ENCODE assay signal across 20 cellular contexts in genomic region chr1:1621682-1622577, GRCh38. TPM values are rescaled to one million over a fixed set of nuclear protein-coding genes. Genes with fewer than 3 reads are reported as not detected.
DNase-seq lines count a peak whose midpoint lies in the region; ATAC-seq, FAIRE-seq and TF ChIP-seq lines count a peak whose summit lies in the region.
"Had no signal": no experiment of that assay in that cellular context is flagged by ENCODE, and none has a peak within 500 bp of the region (broad histone marks: within the 10 kb centered on the region; RNA-seq: fewer than 3 reads in every experiment).

No MANE protein-coding gene starts in this region.

- TF ChIP-seq CTCF in left ventricle myocardium inferior (IDR thresholded peaks at IDR 0.05; ENCODE audit: borderline replicate concordance) (no peak), heart right ventricle (IDR thresholded peaks at IDR 0.05) (no peak), HepG2 (CRISPR knock-in tag; IDR thresholded peaks at IDR 0.05) (no peak)

- H3K4me3 ChIP-seq in left ventricle myocardium inferior (no peak overlapping the region), heart right ventricle (no peak overlapping the region), HepG2 (replicated peaks in 1 of 3; ENCODE audit: insufficient read depth in 1 of 3, low read depth in 2 of 3, low read length in 3 of 3) (no peak overlapping the region), HAP-1 (no peak overlapping the region)
- H3K4me3 ChIP-seq: suprapubic skin had no signal

- in situ Hi-C loops in HepG2 (cut with HindIII; ENCODE audit: extremely low pct_ligation_motif_present, low pct_unique_long_range_greater_than_20kb) (no loop called here), HAP-1 (cut with MboI; ENCODE audit: low sequenced_read_pairs) (no loop called here)

- no peaks in the 10 kb centered on the region for H4K20me1 ChIP-seq in HepG2 (ENCODE audit: insufficient read depth, low read length)

- H3K4me1 ChIP-seq in left ventricle myocardium inferior (peaks cover 66% of the 10 kb centered on the region), heart right ventricle (peaks cover 6 to 61% (median 26%) of the 10 kb centered on the region in 9 donors), HepG2 (ENCODE audit: insufficient read depth, low read length) (peaks cover 9% of the 10 kb centered on the region), HAP-1 (no peaks in the 10 kb centered on the region; the same call in 1 of the 2 replicates)

- no peak for FAIRE-seq in HepG2 (lab: Jason Lieb, UNC)

- TF ChIP-seq POLR2A in HepG2 (IDR thresholded peaks at IDR 0.05; ENCODE audit: insufficient read depth in 1 of 2, low read depth in 2 of 2, low read length in 2 of 2): no peak

- TF ChIP-seq EP300 in HepG2 (IDR thresholded peaks at IDR 0.05; ENCODE audit: low read depth in 2 of 2, low read length in 2 of 2) (no peak), HepG2 (CRISPR knock-in tag; IDR thresholded peaks at IDR 0.05; ENCODE audit: borderline replicate concordance) (no peak)

- intact Hi-C loops in left ventricle myocardium inferior (cut with micrococcal nuclease) (no loop called here), heart right ventricle (cut with DNase I) (no loop called here), HepG2 (cut with micrococcal nuclease; ENCODE audit: unreplicated experiment) (no loop called here)

- no peak for DNase-seq in left ventricle myocardium inferior
- DNase-seq in heart right ventricle: no peak
- DNase-seq in astrocyte of the hippocampus (ENCODE audit: low read depth, low spot score): peak; percentile 87
- DNase-seq in HepG2 (ENCODE audit: low spot score): no peak
- no peak for DNase-seq in stimulated activated effector memory CD8-positive, alpha-beta T cell treated with anti-CD3 and anti-CD28 coated beads, Interleukin-12 subunit alpha, Interleukin-12 subunit beta, amount 100 ng/mL, for 72 hours (ENCODE audit: low spot score in 2 of 2)
- no peak for DNase-seq in HAP-1 (ENCODE audit: low spot score in 2 of 2)
- DNase-seq in NCI-H1048 (lab: John Stamatoyannopoulos, UW): no peak
- DNase-seq: activated CD4-positive, alpha-beta T cell treated with anti-CD3 and anti-CD28 coated beads, Interleukin-2, amount 50 U/mL, for 48 hours; activated gamma-delta T cell treated with Interleukin-2 at 50 U/mL for 16 hours; activated T-cell treated with anti-CD3 and anti-CD28 coated beads for 4 hours; Caco-2; DND-41; erythroblast; midbrain; NCI-H1694 treated with DMSO at 0.1 percent for 48 hours; stimulated activated CD8-positive, alpha-beta memory T cell treated with anti-CD3 and anti-CD28 coated beads, Interleukin-4, amount 100 ng/mL, for 48 hours had no signal

- H3K9me3 ChIP-seq in left ventricle myocardium inferior (replicated peaks) (no peaks in the 10 kb centered on the region), heart right ventricle (no peaks in the 10 kb centered on the region), HepG2 (ENCODE audit: low read length) (no peaks in the 10 kb centered on the region), HAP-1 (no peaks in the 10 kb centered on the region)
- H3K9me3 ChIP-seq: Caco-2, suprapubic skin had no signal

- H3K4me2 ChIP-seq in HepG2 (ENCODE audit: low read depth, low read length): no peak overlapping the region

- POLR2A ChIA-PET in HepG2 (lab: Yijun Ruan, JAX): no interaction called here

- H3K9me3 Mint-ChIP-seq in stimulated activated effector memory CD8-positive, alpha-beta T cell treated with anti-CD3 and anti-CD28 coated beads, Interleukin-12 subunit alpha, Interleukin-12 subunit beta, amount 100 ng/mL, for 72 hours: no peaks in the 10 kb centered on the region
- H3K9me3 Mint-ChIP-seq: WTC11 had no signal

- no peak overlapping the region for H3K4me3 Mint-ChIP-seq in stimulated activated effector memory CD8-positive, alpha-beta T cell treated with anti-CD3 and anti-CD28 coated beads, Interleukin-12 subunit alpha, Interleukin-12 subunit beta, amount 100 ng/mL, for 72 hours
- H3K4me3 Mint-ChIP-seq: WTC11 had no signal

- peak overlapping the region; percentile 17 for H3K27ac Mint-ChIP-seq in stimulated activated effector memory CD8-positive, alpha-beta T cell treated with anti-CD3 and anti-CD28 coated beads, Interleukin-12 subunit alpha, Interleukin-12 subunit beta, amount 100 ng/mL, for 72 hours

- H3K27me3 ChIP-seq in left ventricle myocardium inferior (ENCODE audit: low read depth) (no peaks in the 10 kb centered on the region), heart right ventricle (no peaks in the 10 kb centered on the region), HepG2 (ENCODE audit: control insufficient read depth in 1 of 2, insufficient read depth in 2 of 2, low read length in 2 of 2) (no peaks in the 10 kb centered on the region), HAP-1 (ENCODE audit: low read depth) (no peaks in the 10 kb centered on the region)
- H3K27me3 ChIP-seq: suprapubic skin had no signal

- peaks cover 19% of the 10 kb centered on the region for H3K36me3 ChIP-seq in left ventricle myocardium inferior
- H3K36me3 ChIP-seq in heart right ventricle: peaks cover 0 to 38% (median 0%) of the 10 kb centered on the region in 9 donors
- peaks cover 1 to 14% of the 10 kb centered on the region in 2 experiments; a peak in 2 of 5 replicates for H3K36me3 ChIP-seq in HepG2 (replicated peaks in 1 of 2; ENCODE audit: control insufficient read depth in 1 of 2, insufficient read depth in 2 of 2, low read length in 2 of 2)
- peaks cover 8% of the 10 kb centered on the region; the same call in 1 of the 2 replicates for H3K36me3 ChIP-seq in HAP-1 (replicated peaks)

- H3K36me3 Mint-ChIP-seq in stimulated activated effector memory CD8-positive, alpha-beta T cell treated with anti-CD3 and anti-CD28 coated beads, Interleukin-12 subunit alpha, Interleukin-12 subunit beta, amount 100 ng/mL, for 72 hours: peaks cover 11% of the 10 kb centered on the region
- H3K36me3 Mint-ChIP-seq: WTC11 had no signal

- 74 to 80% methylated on average over 26 of the region's 26 CpGs for WGBS in heart right ventricle, 2 donors
- 84% methylated on average over 14 of the region's 26 CpGs for WGBS in HepG2 (ENCODE audit: low lambda C conversion rate)

- no TSS peak for BruUV-seq in HepG2 (replicated peaks; lab: Mats Ljungman, UMichigan)

- peaks cover 6% of the 10 kb centered on the region for H3K4me1 Mint-ChIP-seq in stimulated activated effector memory CD8-positive, alpha-beta T cell treated with anti-CD3 and anti-CD28 coated beads, Interleukin-12 subunit alpha, Interleukin-12 subunit beta, amount 100 ng/mL, for 72 hours
- H3K4me1 Mint-ChIP-seq: WTC11 had no signal

- H3K9ac ChIP-seq in HepG2 (ENCODE audit: insufficient read depth, low read depth, low read length): no peak overlapping the region

- no peak for TF ChIP-seq RAD21 in HepG2 (CRISPR knock-in tag; IDR thresholded peaks at IDR 0.05)

- no peak for ATAC-seq in heart right ventricle
- ATAC-seq in HepG2: no peak
- peak; percentile 4 for ATAC-seq in stimulated activated effector memory CD8-positive, alpha-beta T cell treated with anti-CD3 and anti-CD28 coated beads, Interleukin-12 subunit alpha, Interleukin-12 subunit beta, amount 100 ng/mL, for 72 hours
- ATAC-seq in GM18502 (IDR thresholded peaks at IDR 0.05; ENCODE audit: poor library complexity, unreplicated experiment): no peak
- ATAC-seq: left lobe of liver, WTC11 had no signal

- no peak overlapping the region for H2AFZ ChIP-seq in HepG2 (ENCODE audit: low read length)

- peaks cover 9% of the 10 kb centered on the region for H3K79me2 ChIP-seq in HepG2 (ENCODE audit: insufficient read depth, low read length)

- CTCF ChIA-PET in HepG2 (lab: Yijun Ruan, JAX; ENCODE audit: low intra/inter-chr PET ratio, low total read pairs): no interaction called here

- H3K27ac ChIP-seq in left ventricle myocardium inferior (replicated peaks) (peak overlapping the region; percentile 87), heart right ventricle (peak overlapping the region in 3 of 10 donors; percentile 5 to 73 (median 12)), HepG2 (ENCODE audit: extremely low read length, insufficient read depth, low read length) (no peak overlapping the region)
- H3K27ac ChIP-seq: suprapubic skin had no signal

RNA-seq across cellular contexts. Expression of gene MIB2, which starts 6.6 kb away (rescaled TPM):
- total RNA-seq in left ventricle myocardium inferior: 129 TPM
- total RNA-seq in heart right ventricle: 100 to 1,000 TPM in 1 of 10 donors, 10 to 100 TPM in 9; 53.6 to 110 (median 74.7) TPM
- polyA plus RNA-seq in heart right ventricle: 100 to 1,000 TPM in 1 of 2 donors, 10 to 100 TPM in 1; 56.0 to 248 TPM
- 10.3 and 30.4 TPM in 2 replicates for total RNA-seq in HepG2 (2016; rRNA removed; fragmentation: Illumina TruSeq; extraction: Trizol)
- total RNA-seq in HepG2 (2016; cell fraction: cytosol; rRNA removed; fragmentation: Illumina TruSeq; extraction: Trizol; ENCODE audit: low read depth): 16.4 and 16.7 TPM in 2 replicates
- total RNA-seq in HepG2 (2016; cell fraction: insoluble cytoplasmic fraction; rRNA removed; fragmentation: Illumina TruSeq; extraction: Trizol): 9.2 and 32.3 TPM in 2 replicates
- total RNA-seq in HepG2 (2016; cell fraction: membrane; rRNA removed; fragmentation: Illumina TruSeq; extraction: Trizol): 20.6 and 22.6 TPM in 2 replicates
- 24.1 and 25.9 TPM in 2 replicates for total RNA-seq in HepG2 (2016; cell fraction: nucleus; rRNA removed; fragmentation: Illumina TruSeq; extraction: Trizol)
- 19.9 and 31.3 TPM in 2 replicates for polyA plus RNA-seq in HepG2 (2011; rRNA removed)
- 12.2 and 30.4 TPM in 2 replicates for polyA plus RNA-seq in HepG2 (2011; cell fraction: cytosol; rRNA removed)
- 421 and 707 TPM in 2 replicates for polyA plus RNA-seq in HepG2 (2011; cell fraction: nucleus; rRNA removed)
- 16.8 and 35.3 TPM in 2 replicates for polyA plus RNA-seq in HepG2 (2012)
- polyA plus RNA-seq in HepG2 (2016; cell fraction: cytosol; fragmentation: Illumina TruSeq; extraction: Trizol; ENCODE audit: low read depth): 15.5 and 15.9 TPM in 2 replicates
- polyA plus RNA-seq in HepG2 (2016; cell fraction: insoluble cytoplasmic fraction; fragmentation: Illumina TruSeq; extraction: Trizol; ENCODE audit: low read depth): 9.4 and 11.7 TPM in 2 replicates
- polyA plus RNA-seq in HepG2 (2016; cell fraction: membrane; fragmentation: Illumina TruSeq; extraction: Trizol; ENCODE audit: low read depth): 14.1 and 15.4 TPM in 2 replicates
- 59.2 and 75.4 TPM in 2 replicates for polyA plus RNA-seq in HepG2 (2016; cell fraction: nucleus; fragmentation: Illumina TruSeq; extraction: Trizol; ENCODE audit: insufficient read depth, low read depth)
- 24.6 and 100 TPM in 2 replicates for polyA minus RNA-seq in HepG2 (2011; rRNA and poly(A)+ RNA removed; ENCODE audit: low replicate concordance)
- 27.4 and 28.8 TPM in 2 replicates for polyA minus RNA-seq in HepG2 (2011; cell fraction: cytosol; rRNA and poly(A)+ RNA removed)
- 51.5 and 62.8 TPM in 2 replicates for polyA minus RNA-seq in HepG2 (2011; cell fraction: nucleus; rRNA and poly(A)+ RNA removed)

RNA-seq across cellular contexts. Expression of gene MMP23B, which starts 10.0 kb away (rescaled TPM):
- total RNA-seq in left ventricle myocardium inferior: 93.8 TPM
- 10 to 100 TPM; 21.5 to 87.0 (median 63.1) TPM for total RNA-seq in heart right ventricle
- polyA plus RNA-seq in heart right ventricle: 100 to 1,000 TPM in 1 of 2 donors, 10 to 100 TPM in 1; 14.2 to 113 TPM
- total RNA-seq in HepG2 (2016; rRNA removed; fragmentation: Illumina TruSeq; extraction: Trizol): 0.75 and 1.0 TPM in 2 replicates
- 1.0 and 1.4 TPM in 2 replicates for total RNA-seq in HepG2 (2016; cell fraction: cytosol; rRNA removed; fragmentation: Illumina TruSeq; extraction: Trizol; ENCODE audit: low read depth)
- 0.46 and 1.8 TPM in 2 replicates for total RNA-seq in HepG2 (2016; cell fraction: insoluble cytoplasmic fraction; rRNA removed; fragmentation: Illumina TruSeq; extraction: Trizol)
- 1.1 and 1.5 TPM in 2 replicates for total RNA-seq in HepG2 (2016; cell fraction: membrane; rRNA removed; fragmentation: Illumina TruSeq; extraction: Trizol)
- 2.1 and 2.7 TPM in 2 replicates for total RNA-seq in HepG2 (2016; cell fraction: nucleus; rRNA removed; fragmentation: Illumina TruSeq; extraction: Trizol)
- polyA plus RNA-seq in HepG2 (2011; rRNA removed): 0.61 and 2.0 TPM in 2 replicates
- 0.92 and 1.5 TPM in 2 replicates for polyA plus RNA-seq in HepG2 (2011; cell fraction: cytosol; rRNA removed)
- 16.7 and 18.0 TPM in 2 replicates for polyA plus RNA-seq in HepG2 (2011; cell fraction: nucleus; rRNA removed)
- 0.85 and 1.5 TPM in 2 replicates for polyA plus RNA-seq in HepG2 (2012)
- polyA plus RNA-seq in HepG2 (2016; cell fraction: cytosol; fragmentation: Illumina TruSeq; extraction: Trizol; ENCODE audit: low read depth): 0.46 and 1.3 TPM in 2 replicates
- polyA plus RNA-seq in HepG2 (2016; cell fraction: insoluble cytoplasmic fraction; fragmentation: Illumina TruSeq; extraction: Trizol; ENCODE audit: low read depth): 0.38 and 0.46 TPM in 2 replicates
- 0.78 and 1.4 TPM in 2 replicates for polyA plus RNA-seq in HepG2 (2016; cell fraction: membrane; fragmentation: Illumina TruSeq; extraction: Trizol; ENCODE audit: low read depth)
- 0.47 and 1.1 TPM in 2 replicates for polyA plus RNA-seq in HepG2 (2016; cell fraction: nucleus; fragmentation: Illumina TruSeq; extraction: Trizol; ENCODE audit: insufficient read depth, low read depth)
- 0.54 and 0.75 TPM in 2 replicates for polyA minus RNA-seq in HepG2 (2011; rRNA and poly(A)+ RNA removed; ENCODE audit: low replicate concordance)
- polyA minus RNA-seq in HepG2 (2011; cell fraction: cytosol; rRNA and poly(A)+ RNA removed): 0.79 TPM in 1 of 2 replicates, not detected in the other
- 0.77 and 1.4 TPM in 2 replicates for polyA minus RNA-seq in HepG2 (2011; cell fraction: nucleus; rRNA and poly(A)+ RNA removed)

RNA-seq across cellular contexts. Expression of gene FNDC10, which starts 22.0 kb away (rescaled TPM):
- total RNA-seq in left ventricle myocardium inferior (3.6 TPM), heart right ventricle (1 to 10 TPM in 8 of 10 donors, under 1 TPM in 2; 0.66 to 5.9 (median 2.3) TPM), HepG2 (2016; rRNA removed; fragmentation: Illumina TruSeq; extraction: Trizol) (2.0 and 2.5 TPM in 2 replicates)
- polyA plus RNA-seq in heart right ventricle (1 to 10 TPM; 1.1 to 3.8 TPM), HepG2 (2011; rRNA removed) (2.2 and 3.1 TPM in 2 replicates)
- total RNA-seq in HepG2 (2016; cell fraction: cytosol; rRNA removed; fragmentation: Illumina TruSeq; extraction: Trizol; ENCODE audit: low read depth): 6.6 and 6.8 TPM in 2 replicates
- 2.4 and 2.8 TPM in 2 replicates for total RNA-seq in HepG2 (2016; cell fraction: insoluble cytoplasmic fraction; rRNA removed; fragmentation: Illumina TruSeq; extraction: Trizol)
- 10.4 and 11.3 TPM in 2 replicates for total RNA-seq in HepG2 (2016; cell fraction: membrane; rRNA removed; fragmentation: Illumina TruSeq; extraction: Trizol)
- 1.1 and 1.3 TPM in 2 replicates for total RNA-seq in HepG2 (2016; cell fraction: nucleus; rRNA removed; fragmentation: Illumina TruSeq; extraction: Trizol)
- 2.6 and 5.4 TPM in 2 replicates for polyA plus RNA-seq in HepG2 (2011; cell fraction: cytosol; rRNA removed)
- polyA plus RNA-seq in HepG2 (2011; cell fraction: nucleus; rRNA removed): 3.9 and 4.3 TPM in 2 replicates
- polyA plus RNA-seq in HepG2 (2012): 4.0 and 4.3 TPM in 2 replicates
- 20.0 and 21.4 TPM in 2 replicates for polyA plus RNA-seq in HepG2 (2016; cell fraction: cytosol; fragmentation: Illumina TruSeq; extraction: Trizol; ENCODE audit: low read depth)
- 5.1 and 6.0 TPM in 2 replicates for polyA plus RNA-seq in HepG2 (2016; cell fraction: insoluble cytoplasmic fraction; fragmentation: Illumina TruSeq; extraction: Trizol; ENCODE audit: low read depth)
- polyA plus RNA-seq in HepG2 (2016; cell fraction: membrane; fragmentation: Illumina TruSeq; extraction: Trizol; ENCODE audit: low read depth): 21.7 and 28.5 TPM in 2 replicates
- polyA plus RNA-seq in HepG2 (2016; cell fraction: nucleus; fragmentation: Illumina TruSeq; extraction: Trizol; ENCODE audit: insufficient read depth, low read depth): 4.3 and 4.8 TPM in 2 replicates
- polyA minus RNA-seq in HepG2 (2011; rRNA and poly(A)+ RNA removed; ENCODE audit: low replicate concordance): 4.9 TPM in 1 of 2 replicates, not detected in the other
- polyA minus RNA-seq in HepG2 (2011; cell fraction: cytosol; rRNA and poly(A)+ RNA removed): 4.0 and 4.4 TPM in 2 replicates
- polyA minus RNA-seq in HepG2 (2011; cell fraction: nucleus; rRNA and poly(A)+ RNA removed): 0.64 and 1.1 TPM in 2 replicates

RNA-seq across cellular contexts. Expression of gene CDK11B, which starts 36.9 kb away (rescaled TPM):
- total RNA-seq in left ventricle myocardium inferior: 24.3 TPM
- 10 to 100 TPM; 20.9 to 30.4 (median 23.8) TPM for total RNA-seq in heart right ventricle
- polyA plus RNA-seq in heart right ventricle: 10 to 100 TPM; 31.4 to 34.1 TPM
- total RNA-seq in HepG2 (2016; rRNA removed; fragmentation: Illumina TruSeq; extraction: Trizol): 12.4 and 15.1 TPM in 2 replicates
- total RNA-seq in HepG2 (2016; cell fraction: cytosol; rRNA removed; fragmentation: Illumina TruSeq; extraction: Trizol; ENCODE audit: low read depth): 2.3 and 3.1 TPM in 2 replicates
- 9.4 and 16.6 TPM in 2 replicates for total RNA-seq in HepG2 (2016; cell fraction: insoluble cytoplasmic fraction; rRNA removed; fragmentation: Illumina TruSeq; extraction: Trizol)
- 3.6 and 4.3 TPM in 2 replicates for total RNA-seq in HepG2 (2016; cell fraction: membrane; rRNA removed; fragmentation: Illumina TruSeq; extraction: Trizol)
- total RNA-seq in HepG2 (2016; cell fraction: nucleus; rRNA removed; fragmentation: Illumina TruSeq; extraction: Trizol): 11.2 TPM in 2 replicates
- 3.6 and 3.9 TPM in 2 replicates for polyA plus RNA-seq in HepG2 (2011; rRNA removed)
- 3.1 TPM in 2 replicates for polyA plus RNA-seq in HepG2 (2011; cell fraction: cytosol; rRNA removed)
- 20.3 and 22.5 TPM in 2 replicates for polyA plus RNA-seq in HepG2 (2011; cell fraction: nucleus; rRNA removed)
- polyA plus RNA-seq in HepG2 (2012): 15.9 and 17.5 TPM in 2 replicates
- 1.4 and 2.2 TPM in 2 replicates for polyA plus RNA-seq in HepG2 (2016; cell fraction: cytosol; fragmentation: Illumina TruSeq; extraction: Trizol; ENCODE audit: low read depth)
- 21.8 and 26.2 TPM in 2 replicates for polyA plus RNA-seq in HepG2 (2016; cell fraction: insoluble cytoplasmic fraction; fragmentation: Illumina TruSeq; extraction: Trizol; ENCODE audit: low read depth)
- 4.1 TPM in 2 replicates for polyA plus RNA-seq in HepG2 (2016; cell fraction: membrane; fragmentation: Illumina TruSeq; extraction: Trizol; ENCODE audit: low read depth)
- 56.5 and 61.8 TPM in 2 replicates for polyA plus RNA-seq in HepG2 (2016; cell fraction: nucleus; fragmentation: Illumina TruSeq; extraction: Trizol; ENCODE audit: insufficient read depth, low read depth)
- polyA minus RNA-seq in HepG2 (2011; rRNA and poly(A)+ RNA removed; ENCODE audit: low replicate concordance): 2.6 and 3.1 TPM in 2 replicates
- polyA minus RNA-seq in HepG2 (2011; cell fraction: cytosol; rRNA and poly(A)+ RNA removed): 2.2 and 3.0 TPM in 2 replicates
- polyA minus RNA-seq in HepG2 (2011; cell fraction: nucleus; rRNA and poly(A)+ RNA removed): 3.1 and 3.4 TPM in 2 replicates

RNA-seq across cellular contexts. Expression of gene SSU72, which starts 47.3 kb away (rescaled TPM):
- total RNA-seq in left ventricle myocardium inferior (104 TPM), heart right ventricle (100 to 1,000 TPM in 4 of 10 donors, 10 to 100 TPM in 6; 73.8 to 138 (median 77.9) TPM), HepG2 (2016; rRNA removed; fragmentation: Illumina TruSeq; extraction: Trizol) (63.5 and 67.1 TPM in 2 replicates)
- polyA plus RNA-seq in heart right ventricle (100 to 1,000 TPM in 1 of 2 donors, 10 to 100 TPM in 1; 96.3 to 122 TPM), HepG2 (2011; rRNA removed) (41.7 and 42.8 TPM in 2 replicates)
- total RNA-seq in HepG2 (2016; cell fraction: cytosol; rRNA removed; fragmentation: Illumina TruSeq; extraction: Trizol; ENCODE audit: low read depth): 174 and 181 TPM in 2 replicates
- 55.4 and 71.0 TPM in 2 replicates for total RNA-seq in HepG2 (2016; cell fraction: insoluble cytoplasmic fraction; rRNA removed; fragmentation: Illumina TruSeq; extraction: Trizol)
- 205 and 206 TPM in 2 replicates for total RNA-seq in HepG2 (2016; cell fraction: membrane; rRNA removed; fragmentation: Illumina TruSeq; extraction: Trizol)
- total RNA-seq in HepG2 (2016; cell fraction: nucleus; rRNA removed; fragmentation: Illumina TruSeq; extraction: Trizol): 33.8 and 37.5 TPM in 2 replicates
- 46.2 and 47.3 TPM in 2 replicates for polyA plus RNA-seq in HepG2 (2011; cell fraction: cytosol; rRNA removed)
- 54.5 and 58.4 TPM in 2 replicates for polyA plus RNA-seq in HepG2 (2011; cell fraction: nucleus; rRNA removed)
- 78.4 and 81.7 TPM in 2 replicates for polyA plus RNA-seq in HepG2 (2012)
- polyA plus RNA-seq in HepG2 (2016; cell fraction: cytosol; fragmentation: Illumina TruSeq; extraction: Trizol; ENCODE audit: low read depth): 402 and 408 TPM in 2 replicates
- 95.7 and 105 TPM in 2 replicates for polyA plus RNA-seq in HepG2 (2016; cell fraction: insoluble cytoplasmic fraction; fragmentation: Illumina TruSeq; extraction: Trizol; ENCODE audit: low read depth)
- 348 and 359 TPM in 2 replicates for polyA plus RNA-seq in HepG2 (2016; cell fraction: membrane; fragmentation: Illumina TruSeq; extraction: Trizol; ENCODE audit: low read depth)
- polyA plus RNA-seq in HepG2 (2016; cell fraction: nucleus; fragmentation: Illumina TruSeq; extraction: Trizol; ENCODE audit: insufficient read depth, low read depth): 88.7 and 92.0 TPM in 2 replicates
- polyA minus RNA-seq in HepG2 (2011; rRNA and poly(A)+ RNA removed; ENCODE audit: low replicate concordance): 60.1 and 74.5 TPM in 2 replicates
- 44.8 and 47.0 TPM in 2 replicates for polyA minus RNA-seq in HepG2 (2011; cell fraction: cytosol; rRNA and poly(A)+ RNA removed)
- polyA minus RNA-seq in HepG2 (2011; cell fraction: nucleus; rRNA and poly(A)+ RNA removed): 35.7 and 37.5 TPM in 2 replicates

Comparison
In these comparisons a context has a peak if more than half of its experiments do, and no peak if none do; other contexts are left out.
1. RNA of gene MMP23B, which starts 10.0 kb away (total RNA-seq): 93.8 TPM in left ventricle myocardium inferior (single experiment) and 21.5 to 87.0 TPM in heart right ventricle; 0.46 to 2.7 TPM in HepG2; every median in the first group is over 4 times any median in the second.